ENCODE assay signal across 19 cellular contexts in genomic region chr7:39428221-39428620, GRCh38.
DNase-seq lines count a peak whose midpoint lies in the region; ATAC-seq, FAIRE-seq and TF ChIP-seq lines count a peak whose summit lies in the region.
"Had no signal": no experiment of that assay in that cellular context is flagged by ENCODE, and none has a peak within 500 bp of the region (broad histone marks: within the 10 kb centered on the region; RNA-seq: fewer than 3 reads in every experiment).

No MANE protein-coding gene starts in this region.

- no peaks in the 10 kb centered on the region for H3K4me1 Mint-ChIP-seq in activated CD4-positive, alpha-beta T cell treated with anti-CD3 and anti-CD28 coated beads, Interleukin-2, amount 10 ng/mL, durations not matched to agents 7 days and 5 days

- peak; percentile 82 for ATAC-seq in thoracic aorta (ENCODE audit: insufficient number of reproducible peaks, low FRiP score, low read depth)
- ATAC-seq: activated naive CD4-positive, alpha-beta T cell treated with anti-CD3 and anti-CD28 coated beads, Interleukin-2, amount 50 U/mL, for 72 hours; heart left ventricle had no signal

- POLR2A ChIA-PET in activated CD4-positive, alpha-beta T cell treated with anti-CD3 and anti-CD28 coated beads, Interleukin-2, amount 10 ng/mL, durations not matched to agents 7 days and 5 days (lab: Charles Lee) = no interaction called here

- no peaks in the 10 kb centered on the region for H3K36me3 Mint-ChIP-seq in activated CD4-positive, alpha-beta T cell treated with anti-CD3 and anti-CD28 coated beads, Interleukin-2, amount 10 ng/mL, durations not matched to agents 7 days and 5 days (ENCODE audit: low read depth)
- H3K36me3 Mint-ChIP-seq: activated naive CD4-positive, alpha-beta T cell treated with anti-CD3 and anti-CD28 coated beads, Interleukin-2, amount 50 U/mL, for 72 hours had no signal

- H3K9me3 ChIP-seq in adipocyte (ENCODE audit: control insufficient read depth, low read length) = no peaks in the 10 kb centered on the region
- no peaks in the 10 kb centered on the region for H3K9me3 ChIP-seq in thoracic aorta
- H3K9me3 ChIP-seq: heart left ventricle, suprapubic skin had no signal

- TF ChIP-seq CTCF in fibroblast of villous mesenchyme (IDR thresholded peaks at IDR 0.05; ENCODE audit: insufficient read depth, low read depth, low read length) (no peak), thoracic aorta (IDR thresholded peaks at IDR 0.05) (no peak)

- no peak overlapping the region for H3K9ac ChIP-seq in adipocyte (ENCODE audit: low read length)

- H3K4me3 Mint-ChIP-seq in activated CD4-positive, alpha-beta T cell treated with anti-CD3 and anti-CD28 coated beads, Interleukin-2, amount 10 ng/mL, durations not matched to agents 7 days and 5 days = no peak overlapping the region

- peaks cover under 1% of the 10 kb centered on the region for H3K27me3 Mint-ChIP-seq in activated CD4-positive, alpha-beta T cell treated with anti-CD3 and anti-CD28 coated beads, Interleukin-2, amount 10 ng/mL, durations not matched to agents 7 days and 5 days

- H3K36me3 ChIP-seq in adipocyte (ENCODE audit: control insufficient read depth, insufficient read depth, low read length, severe bottlenecking) (no peaks in the 10 kb centered on the region), thoracic aorta (no peaks in the 10 kb centered on the region)
- H3K36me3 ChIP-seq: heart left ventricle, suprapubic skin had no signal

- TF ChIP-seq POLR2A in H54 (IDR thresholded peaks at IDR 0.05; ENCODE audit: low read depth, low read length) (no peak), GM12891 (IDR thresholded peaks at IDR 0.05; ENCODE audit: low read depth, low read length) (no peak)

- peak; percentile 70 for DNase-seq in H54 (ENCODE audit: insufficient read length, low spot score)
- peak; percentile 61 for DNase-seq in adipocyte (ENCODE audit: low read depth)
- DNase-seq in fibroblast of villous mesenchyme (ENCODE audit: low read depth) = peak; percentile 16
- DNase-seq in thoracic aorta (ENCODE audit: low spot score) = no peak
- DNase-seq in activated CD4-positive, alpha-beta T cell treated with anti-CD3 and anti-CD28 coated beads, Interleukin-2, amount 10 ng/mL, durations not matched to agents 7 days and 5 days = no peak
- no peak for DNase-seq in inferior parietal cortex (ENCODE audit: extremely low spot score)
- no peak for DNase-seq in GM12891 (ENCODE audit: insufficient read length, low spot score)
- DNase-seq: activated CD8-positive, alpha-beta memory T cell treated with anti-CD3 and anti-CD28 coated beads, Interleukin-2, amount 50 U/mL, for 4 hours; cortex of kidney; DMS 273 treated with DMSO at 0.1 percent for 48 hours; H7; heart left ventricle; NCI-H187 treated with DMSO at 0.1 percent for 48 hours; NCI-H748 treated with DMSO at 0.1 percent for 48 hours had no signal

- H3K4me1 ChIP-seq in adipocyte (ENCODE audit: control insufficient read depth, insufficient read depth, low read length) (peaks cover 10% of the 10 kb centered on the region), thoracic aorta (ENCODE audit: control insufficient read depth in 1 of 2, low read depth in 2 of 2) (peaks cover 0 to 9% of the 10 kb centered on the region in 2 donors)
- H3K4me1 ChIP-seq: heart left ventricle, suprapubic skin had no signal

- H3K27ac ChIP-seq in thoracic aorta = peak overlapping the region in 1 of 2 donors; percentile 14
- H3K27ac ChIP-seq: heart left ventricle, SK-N-MC, suprapubic skin had no signal

- H3K27me3 ChIP-seq in adipocyte (replicated peaks; ENCODE audit: control insufficient read depth, insufficient read depth, low read length) = peaks cover 3% of the 10 kb centered on the region
- H3K27me3 ChIP-seq in thoracic aorta (replicated peaks; ENCODE audit: insufficient read depth) = no peaks in the 10 kb centered on the region
- H3K27me3 ChIP-seq: heart left ventricle, suprapubic skin had no signal

- H3K4me3 ChIP-seq in adipocyte (ENCODE audit: low read length) (no peak overlapping the region), fibroblast of villous mesenchyme (ENCODE audit: low read depth, low read length) (no peak overlapping the region), thoracic aorta (no peak overlapping the region)
- H3K4me3 ChIP-seq: heart left ventricle, SK-N-MC, smooth muscle cell, suprapubic skin had no signal

- H3K27ac Mint-ChIP-seq in activated CD4-positive, alpha-beta T cell treated with anti-CD3 and anti-CD28 coated beads, Interleukin-2, amount 10 ng/mL, durations not matched to agents 7 days and 5 days = no peak overlapping the region
- H3K27ac Mint-ChIP-seq: activated naive CD4-positive, alpha-beta T cell treated with anti-CD3 and anti-CD28 coated beads, Interleukin-2, amount 50 U/mL, for 72 hours had no signal

- no peaks in the 10 kb centered on the region for H3K9me3 Mint-ChIP-seq in activated CD4-positive, alpha-beta T cell treated with anti-CD3 and anti-CD28 coated beads, Interleukin-2, amount 10 ng/mL, durations not matched to agents 7 days and 5 days
- H3K9me3 Mint-ChIP-seq: activated naive CD4-positive, alpha-beta T cell treated with anti-CD3 and anti-CD28 coated beads, Interleukin-2, amount 50 U/mL, for 72 hours had no signal

- CTCF ChIA-PET in activated CD4-positive, alpha-beta T cell treated with anti-CD3 and anti-CD28 coated beads, Interleukin-2, amount 10 ng/mL, durations not matched to agents 7 days and 5 days (lab: Charles Lee) = no interaction called here

- FAIRE-seq in H54 (lab: Jason Lieb, UNC) (peak; percentile 52), GM12891 (lab: Jason Lieb, UNC) (no peak)
- FAIRE-seq: GM19239 had no signal

TF ChIP-seq in GM12891, 5 proteins besides CTCF, POLR2A, EP300 and RAD21:
- no peak for TF ChIP-seq POU2F2 (IDR thresholded peaks at IDR 0.05; ENCODE audit: low read depth, low read length)
- TF ChIP-seq POLR2AphosphoS5 (IDR thresholded peaks at IDR 0.05; ENCODE audit: low read depth, low read length) = no peak
- TF ChIP-seq TAF1 (IDR thresholded peaks at IDR 0.05; ENCODE audit: low read depth, low read length) = no peak
- TF ChIP-seq PAX5 (IDR thresholded peaks at IDR 0.05; ENCODE audit: insufficient read depth, low read length, severe bottlenecking) = no peak
- TF ChIP-seq SPI1 (IDR thresholded peaks at IDR 0.05; ENCODE audit: low read depth, low read length) = no peak

Comparison
In these comparisons a context has a peak if more than half of its experiments do, and no peak if none do; other contexts are left out.
1. DNase-seq: peak in H54 (single experiment), adipocyte (single experiment) and fibroblast of villous mesenchyme (single experiment); none in thoracic aorta (single experiment), activated CD4-positive, alpha-beta T cell treated with anti-CD3 and anti-CD28 coated beads, Interleukin-2, amount 10 ng/mL, durations not matched to agents 7 days and 5 days (single experiment), inferior parietal cortex (single experiment) and GM12891 (single experiment).